Comparison of ENCODE assay signal across 26 cellular contexts in the genomic region with DNA sequence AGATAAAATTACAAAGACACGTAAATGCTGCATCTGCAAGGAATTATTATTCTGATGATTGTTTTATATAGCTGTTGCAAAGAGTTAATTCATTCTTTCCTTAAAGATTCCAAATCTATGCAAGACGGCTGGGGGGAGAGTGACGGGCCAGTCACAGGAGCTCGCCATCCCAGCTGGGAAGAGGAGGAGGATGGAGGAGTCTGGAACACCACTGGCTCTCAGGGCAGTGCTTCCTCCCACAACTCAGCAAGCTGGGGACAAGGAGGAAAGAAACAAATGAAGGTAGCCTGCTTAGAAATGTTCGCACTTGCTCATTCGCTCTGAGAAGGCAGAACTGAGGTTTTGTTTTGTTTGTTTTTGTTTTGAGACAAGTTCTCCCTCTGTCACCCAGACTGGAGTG.
A peak's percentile ranks its signal among the peaks of the same experiment; 100 is the strongest.
DNase-seq lines count a peak whose midpoint lies in the region; ATAC-seq and TF ChIP-seq lines count a peak whose summit lies in the region.
"Had no signal": no experiment of that assay in that cellular context is flagged by ENCODE, and none has a peak within 500 bp of the region (broad histone marks: within the 10 kb centered on the region; RNA-seq: fewer than 3 reads in every experiment).

No MANE protein-coding gene starts in this region.

- no peak overlapping the region for H3K27ac ChIP-seq in naive thymus-derived CD4-positive, alpha-beta T cell (ENCODE audit: low read depth, low read length)
- H3K27ac ChIP-seq in uterus = peak overlapping the region; percentile 59 to 93
- H3K27ac ChIP-seq: HL-60, neural progenitor cell, prostate gland had no signal

- H3K27me3 Mint-ChIP-seq in activated naive CD4-positive, alpha-beta T cell treated with anti-CD3 and anti-CD28 coated beads, Interleukin-2, amount 50 U/mL, for 24 hours = no peaks in the 10 kb centered on the region
- H3K27me3 Mint-ChIP-seq in activated B cell treated with CpG ODN at 0.5 μM for 24 hours = no peaks in the 10 kb centered on the region
- no peaks in the 10 kb centered on the region for H3K27me3 Mint-ChIP-seq in naive thymus-derived CD4-positive, alpha-beta T cell

- POLR2A ChIA-PET in activated B cell treated with CpG ODN at 0.5 μM for 24 hours (lab: Charles Lee) = no interaction called here
- POLR2A ChIA-PET in naive thymus-derived CD4-positive, alpha-beta T cell (lab: Charles Lee) = interaction anchor here (0.6 to 0.7 kb wide), 2 partner anchors 15 to 401 kb away, joined by 4 to 5 read pairs; no protein-coding TSS in a partner anchor

- H3K36me3 Mint-ChIP-seq in activated naive CD4-positive, alpha-beta T cell treated with anti-CD3 and anti-CD28 coated beads, Interleukin-2, amount 50 U/mL, for 24 hours = peaks cover 11% of the 10 kb centered on the region
- peaks cover 78% of the 10 kb centered on the region for H3K36me3 Mint-ChIP-seq in activated B cell treated with CpG ODN at 0.5 μM for 24 hours (ENCODE audit: low read depth)
- H3K36me3 Mint-ChIP-seq in naive thymus-derived CD4-positive, alpha-beta T cell = peaks cover 3 to 49% (median 27%) of the 10 kb centered on the region in 5 donors

- TF ChIP-seq CTCF in activated B cell treated with CpG ODN at 0.5 μM for 24 hours (IDR thresholded peaks at IDR 0.05) (no peak), uterus (IDR thresholded peaks at IDR 0.05) (no peak), BE2C (IDR thresholded peaks at IDR 0.05; ENCODE audit: low read depth, low read length) (no peak)

- no peak for ATAC-seq in activated B cell treated with CpG ODN at 0.5 μM for 24 hours (ENCODE audit: low read depth)
- no peak for ATAC-seq in naive thymus-derived CD4-positive, alpha-beta T cell
- ATAC-seq in GM18505 (IDR thresholded peaks at IDR 0.05; ENCODE audit: unreplicated experiment) = no peak
- ATAC-seq: left lung had no signal

- no peaks in the 10 kb centered on the region for H3K9me3 ChIP-seq in naive thymus-derived CD4-positive, alpha-beta T cell (ENCODE audit: control insufficient read depth in 2 of 3, low read length in 3 of 3)
- H3K9me3 ChIP-seq in uterus = peaks cover 0 to 2% of the 10 kb centered on the region in 2 donors
- H3K9me3 ChIP-seq in BE2C = no peaks in the 10 kb centered on the region
- H3K9me3 ChIP-seq: left lung, prostate gland, tibial nerve had no signal

- H3K27ac Mint-ChIP-seq in activated naive CD4-positive, alpha-beta T cell treated with anti-CD3 and anti-CD28 coated beads, Interleukin-2, amount 50 U/mL, for 24 hours = peak overlapping the region; percentile 55
- H3K27ac Mint-ChIP-seq in activated B cell treated with CpG ODN at 0.5 μM for 24 hours = peak overlapping the region; percentile 41
- H3K27ac Mint-ChIP-seq in naive thymus-derived CD4-positive, alpha-beta T cell = peak overlapping the region in 6 of 9 donors; percentile 18 to 89 (median 70)
- H3K27ac Mint-ChIP-seq: neural progenitor cell had no signal

- H3K4me1 ChIP-seq in naive thymus-derived CD4-positive, alpha-beta T cell (ENCODE audit: control insufficient read depth in 2 of 2, insufficient read depth in 2 of 2, low read length in 2 of 2) = peaks cover 0 to 23% of the 10 kb centered on the region in 2 donors
- H3K4me1 ChIP-seq in uterus (peaks cover 0 to 12% of the 10 kb centered on the region in 2 donors), BE2C (no peaks in the 10 kb centered on the region; the same call in 1 of the 2 replicates)
- H3K4me1 ChIP-seq: neural progenitor cell had no signal

- no peak for TF ChIP-seq POLR2A in uterus (IDR thresholded peaks at IDR 0.05)
- no peak for TF ChIP-seq POLR2A in GM18505 (IDR thresholded peaks at IDR 0.05; ENCODE audit: borderline replicate concordance, extremely low read depth, insufficient read depth, insufficient read length)

- H3K4me3 ChIP-seq in naive thymus-derived CD4-positive, alpha-beta T cell (ENCODE audit: low read length) = no peak overlapping the region
- H3K4me3 ChIP-seq in uterus = no peak overlapping the region
- H3K4me3 ChIP-seq in BE2C (ENCODE audit: low read depth, low read length) = no peak overlapping the region
- H3K4me3 ChIP-seq: left lung, neural progenitor cell, prostate gland, tibial nerve had no signal

- peaks cover 3 to 41% (median 6%) of the 10 kb centered on the region in 3 experiments for H3K36me3 ChIP-seq in naive thymus-derived CD4-positive, alpha-beta T cell (ENCODE audit: control insufficient read depth in 2 of 3, insufficient read depth in 3 of 3, low read length in 3 of 3)
- no peaks in the 10 kb centered on the region for H3K36me3 ChIP-seq in uterus
- H3K36me3 ChIP-seq in BE2C = peaks cover 18% of the 10 kb centered on the region
- H3K36me3 ChIP-seq: neural progenitor cell, prostate gland had no signal

- no peaks in the 10 kb centered on the region for H3K9me3 Mint-ChIP-seq in activated naive CD4-positive, alpha-beta T cell treated with anti-CD3 and anti-CD28 coated beads, Interleukin-2, amount 50 U/mL, for 24 hours
- no peaks in the 10 kb centered on the region for H3K9me3 Mint-ChIP-seq in activated B cell treated with CpG ODN at 0.5 μM for 24 hours
- H3K9me3 Mint-ChIP-seq in naive thymus-derived CD4-positive, alpha-beta T cell = no peaks in the 10 kb centered on the region
- H3K9me3 Mint-ChIP-seq: neural progenitor cell had no signal

- H3K4me1 Mint-ChIP-seq in activated naive CD4-positive, alpha-beta T cell treated with anti-CD3 and anti-CD28 coated beads, Interleukin-2, amount 50 U/mL, for 24 hours = peaks cover 64% of the 10 kb centered on the region
- H3K4me1 Mint-ChIP-seq in activated B cell treated with CpG ODN at 0.5 μM for 24 hours = peaks cover 9% of the 10 kb centered on the region
- H3K4me1 Mint-ChIP-seq in naive thymus-derived CD4-positive, alpha-beta T cell = peaks cover 19 to 74% (median 61%) of the 10 kb centered on the region in 7 donors
- H3K4me1 Mint-ChIP-seq: neural progenitor cell had no signal

- CTCF ChIA-PET in activated B cell treated with CpG ODN at 0.5 μM for 24 hours (lab: Charles Lee) = no interaction called here
- CTCF ChIA-PET in naive thymus-derived CD4-positive, alpha-beta T cell (lab: Charles Lee) = no interaction called here

- no peak overlapping the region for H3K4me3 Mint-ChIP-seq in activated naive CD4-positive, alpha-beta T cell treated with anti-CD3 and anti-CD28 coated beads, Interleukin-2, amount 50 U/mL, for 24 hours
- H3K4me3 Mint-ChIP-seq in activated B cell treated with CpG ODN at 0.5 μM for 24 hours = no peak overlapping the region
- no peak overlapping the region for H3K4me3 Mint-ChIP-seq in naive thymus-derived CD4-positive, alpha-beta T cell
- H3K4me3 Mint-ChIP-seq: neural progenitor cell had no signal

- intact Hi-C loops in activated B cell treated with CpG ODN at 0.5 μM for 24 hours (cut with micrococcal nuclease) = loop anchor here (10.0 kb wide), 1 partner anchor 229 kb away; no protein-coding TSS in a partner anchor
- intact Hi-C loops in naive thymus-derived CD4-positive, alpha-beta T cell (cut with micrococcal nuclease) = no loop called here
- intact Hi-C loops in uterus (cut with DNase I; ENCODE audit: low total_unique reads) = no loop called here

- no peak for DNase-seq in activated naive CD4-positive, alpha-beta T cell treated with Interleukin-2 at 50 U/mL for 16 hours
- DNase-seq in activated B cell treated with CpG ODN at 0.5 μM for 24 hours (no peak), uterus (no peak), BE2C (no peak), HK-2 (ENCODE audit: unreplicated experiment) (no peak)
- no peak for DNase-seq in naive thymus-derived CD4-positive, alpha-beta T cell
- DNase-seq: activated CD4-positive, alpha-beta T cell treated with anti-CD3 and anti-CD28 coated beads for 48 hours; activated gamma-delta T cell treated with Interleukin-2 at 50 U/mL for 16 hours; aorta; caudate nucleus; GOT3; left lung; NCI-H1092 treated with DMSO at 0.1 percent for 48 hours; NCI-H2029 treated with DMSO at 0.1 percent for 48 hours; NCI-H226; NCI-H82; OCI-M1; SHP77; stimulated activated CD4-positive, alpha-beta T cell treated with anti-CD3 and anti-CD28 coated beads, Interleukin-2, amount 100 ng/mL, for 48 hours; stimulated activated naive CD4-positive, alpha-beta T cell had no signal

- no peaks in the 10 kb centered on the region for H3K27me3 ChIP-seq in naive thymus-derived CD4-positive, alpha-beta T cell (ENCODE audit: control insufficient read depth in 2 of 2, insufficient read depth in 2 of 2, low read length in 2 of 2)
- no peaks in the 10 kb centered on the region for H3K27me3 ChIP-seq in uterus
- no peaks in the 10 kb centered on the region for H3K27me3 ChIP-seq in BE2C
- H3K27me3 ChIP-seq: left lung, neural progenitor cell, tibial nerve had no signal
